In the genomic region with DNA sequence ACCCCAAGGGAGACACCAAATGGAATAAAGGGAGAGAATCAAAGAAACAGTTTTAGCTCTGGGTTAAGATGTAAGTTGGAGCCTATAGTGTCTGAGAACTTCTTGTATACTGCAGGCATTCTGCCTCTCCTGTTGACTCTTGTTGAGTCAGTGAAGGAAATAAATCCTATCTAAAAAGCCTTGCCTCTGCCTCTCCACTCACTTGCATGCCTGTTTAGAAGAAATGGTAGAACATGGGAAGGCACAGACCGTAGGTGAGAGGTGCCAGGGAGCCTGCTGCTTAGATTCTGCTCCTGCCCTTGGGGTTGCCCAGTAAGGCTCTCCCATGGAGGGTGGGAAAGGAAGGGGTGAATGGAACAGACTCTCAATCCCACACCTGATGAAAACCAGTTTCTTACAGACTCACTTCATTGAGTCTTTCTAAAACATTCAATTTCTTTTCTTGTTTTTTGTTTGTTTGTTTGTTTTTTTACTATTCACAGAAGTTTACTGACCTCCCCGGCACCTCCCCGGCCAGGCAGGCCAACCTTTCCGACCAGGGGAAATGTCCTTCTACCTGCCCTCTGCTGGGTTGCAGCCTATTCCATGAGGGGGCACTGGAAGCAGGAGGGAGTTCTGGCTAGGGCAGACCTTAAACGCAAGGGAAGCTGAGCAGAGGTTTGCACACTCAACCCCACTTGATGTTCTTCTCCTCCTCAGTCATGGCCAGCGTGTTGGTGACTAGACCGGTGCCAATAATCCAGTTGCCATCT, we compare ENCODE assay signal across 8 cellular contexts.
"Had no signal": no experiment of that assay in that cellular context is flagged by ENCODE, and none has a peak within 500 bp of the region (broad histone marks: within the 10 kb centered on the region; RNA-seq: fewer than 3 reads in every experiment).

No MANE protein-coding gene starts in this region.

- H3K27ac ChIP-seq: GM23248 had no signal

- H2AFZ ChIP-seq: GM23248 had no signal

- ATAC-seq: HepG2 had no signal

- H3K9ac ChIP-seq: GM23248 had no signal

- H3K27ac Mint-ChIP-seq: IgD-negative memory B cell had no signal

- H3K4me1 Mint-ChIP-seq: IgD-negative memory B cell had no signal

- FAIRE-seq: HepG2, HTR-8/SVneo had no signal

- DNase-seq: GM23248, GOT3, H7, HCEC 1CT, KG1 had no signal

- H3K4me3 ChIP-seq: GM23248 had no signal

- H3K9me3 Mint-ChIP-seq: IgD-negative memory B cell had no signal
